ENCODE assay signal across 15 cellular contexts in genomic region chr2:229875549-229875948, GRCh38. TPM values are rescaled to one million over a fixed set of nuclear protein-coding genes. Genes with fewer than 3 reads are reported as not detected.
A peak's percentile ranks its signal among the peaks of the same experiment; 100 is the strongest.
DNase-seq lines count a peak whose midpoint lies in the region; ATAC-seq and TF ChIP-seq lines count a peak whose summit lies in the region.
"Had no signal": no experiment of that assay in that cellular context is flagged by ENCODE, and none has a peak within 500 bp of the region (broad histone marks: within the 10 kb centered on the region; RNA-seq: fewer than 3 reads in every experiment).

No MANE protein-coding gene starts in this region.

- H3K36me3 Mint-ChIP-seq in MCF 10A (ENCODE audit: insufficient read depth, unreplicated experiment): peaks cover 60% of the 10 kb centered on the region
- peaks cover 39% of the 10 kb centered on the region for H3K36me3 Mint-ChIP-seq in endodermal cell (ENCODE audit: low read depth)
- peaks cover 17% of the 10 kb centered on the region for H3K36me3 Mint-ChIP-seq in memory B cell

- WGBS in mammary epithelial cell (ENCODE audit: low coverage, missing lambda C conversion rate): 89% methylated on average over 2 of the region's 2 CpGs
- WGBS in endodermal cell (ENCODE audit: insufficient coverage in 1 of 2, insufficient read length in 1 of 2), 2 experiments: 84 to 100% methylated on average over 1 to 2 of the region's 2 CpGs
- 91 to 95% methylated on average over 2 of the region's 2 CpGs for WGBS in thyroid gland, 2 donors
- WGBS in neuronal stem cell (ENCODE audit: extremely low coverage in 2 of 2, insufficient read length in 2 of 2, insufficient replicate concordance in 1 of 2), 2 donors: no CpG with 5 or more reads among the region's 2 CpGs

- H3K27me3 ChIP-seq in mammary epithelial cell (ENCODE audit: insufficient read depth, low read length) (no peaks in the 10 kb centered on the region), endodermal cell (ENCODE audit: control insufficient read depth, insufficient read depth, low read length, poor library complexity, severe bottlenecking) (no peaks in the 10 kb centered on the region), thyroid gland (no peaks in the 10 kb centered on the region), neuronal stem cell (ENCODE audit: control insufficient read depth in 3 of 3, insufficient read depth in 3 of 3, low read depth in 1 of 3, low read length in 3 of 3) (no peaks in the 10 kb centered on the region)

- H4K20me1 ChIP-seq in mammary epithelial cell (ENCODE audit: insufficient read depth, low read length): no peaks in the 10 kb centered on the region

- H3K9me3 ChIP-seq in mammary epithelial cell (replicated peaks; ENCODE audit: insufficient read depth, low read length) (no peaks in the 10 kb centered on the region), endodermal cell (ENCODE audit: control insufficient read depth, low read length) (peaks cover 6% of the 10 kb centered on the region), thyroid gland (no peaks in the 10 kb centered on the region), neuronal stem cell (replicated peaks in 1 of 2; ENCODE audit: control insufficient read depth in 2 of 2, insufficient read depth in 1 of 2, low read depth in 1 of 2, low read length in 2 of 2) (peaks cover 0 to 5% of the 10 kb centered on the region in 2 donors)

- H3K4ac ChIP-seq in neuronal stem cell (ENCODE audit: low read length): no peak overlapping the region

- no peak overlapping the region for H3K14ac ChIP-seq in neuronal stem cell (ENCODE audit: low read length)

- H2BK120ac ChIP-seq in neuronal stem cell (ENCODE audit: low read depth, low read length): no peak overlapping the region

- H3K4me3 Mint-ChIP-seq in MCF 10A (ENCODE audit: unreplicated experiment) (no peak overlapping the region), endodermal cell (no peak overlapping the region), memory B cell (no peak overlapping the region)
- H3K4me3 Mint-ChIP-seq: CD14-positive monocyte had no signal

- H3K79me1 ChIP-seq in neuronal stem cell (ENCODE audit: low read depth, low read length): peaks cover 4% of the 10 kb centered on the region

- H3K4me1 Mint-ChIP-seq in MCF 10A (ENCODE audit: insufficient read depth, unreplicated experiment): no peaks in the 10 kb centered on the region
- no peaks in the 10 kb centered on the region for H3K4me1 Mint-ChIP-seq in endodermal cell
- peaks cover 15% of the 10 kb centered on the region for H3K4me1 Mint-ChIP-seq in memory B cell

- no peak for TF ChIP-seq POLR2A in thyroid gland (IDR thresholded peaks at IDR 0.05)

- H3K27ac ChIP-seq in mammary epithelial cell (ENCODE audit: insufficient read depth, low read depth, low read length) (no peak overlapping the region), endodermal cell (ENCODE audit: low read depth, low read length) (no peak overlapping the region), thyroid gland (no peak overlapping the region), neuronal stem cell (replicated peaks; ENCODE audit: low read length) (no peak overlapping the region)
- H3K27ac ChIP-seq: 22Rv1, GM23248 had no signal

- H3K4me3 ChIP-seq in mammary epithelial cell (replicated peaks in 1 of 3; ENCODE audit: insufficient read depth in 1 of 3, low read depth in 2 of 3, low read length in 3 of 3) (no peak overlapping the region), endodermal cell (ENCODE audit: low read length) (no peak overlapping the region), thyroid gland (replicated peaks in 1 of 3) (no peak overlapping the region), neuronal stem cell (ENCODE audit: low read length in 2 of 2) (no peak overlapping the region)
- H3K4me3 ChIP-seq: GM23248 had no signal

- H2AFZ ChIP-seq in mammary epithelial cell (ENCODE audit: low read depth, low read length) (no peak overlapping the region), neuronal stem cell (ENCODE audit: low read length) (no peak overlapping the region)
- H2AFZ ChIP-seq: GM23248 had no signal

- H3K18ac ChIP-seq in neuronal stem cell (ENCODE audit: low read length): no peak overlapping the region

- POLR2A ChIA-PET in MCF 10A (lab: Yijun Ruan, JAX): interaction anchor here (0.8 to 2.1 kb wide), 4 partner anchors 12 to 39 kb away, joined by 3 to 5 read pairs (median 4); no protein-coding TSS in a partner anchor

- no TSS peak for BruUV-seq in mammary epithelial cell (replicated peaks; lab: Mats Ljungman, UMichigan)
- BruUV-seq in MCF 10A (replicated peaks; lab: Mats Ljungman, UMichigan): no TSS peak

- dilution Hi-C loops in mammary epithelial cell (cut with HindIII; ENCODE audit: low sequenced_read_pairs): no loop called here

- no peak overlapping the region for H3K4me2 ChIP-seq in mammary epithelial cell (ENCODE audit: insufficient read depth, low read depth, low read length)
- no peak overlapping the region for H3K4me2 ChIP-seq in neuronal stem cell (ENCODE audit: insufficient read depth, low read length, poor library complexity, severe bottlenecking)

- H4K8ac ChIP-seq in neuronal stem cell (ENCODE audit: low read depth, low read length): no peak overlapping the region

- H3K4me1 ChIP-seq in mammary epithelial cell (ENCODE audit: insufficient read depth, low read length): peaks cover 4% of the 10 kb centered on the region
- no peaks in the 10 kb centered on the region for H3K4me1 ChIP-seq in endodermal cell (ENCODE audit: control insufficient read depth, insufficient read depth, low read length)
- H3K4me1 ChIP-seq in thyroid gland: peaks cover 10 to 22% of the 10 kb centered on the region in 2 donors
- no peaks in the 10 kb centered on the region for H3K4me1 ChIP-seq in neuronal stem cell (ENCODE audit: control insufficient read depth in 2 of 2, insufficient read depth in 1 of 2, low read depth in 1 of 2, low read length in 2 of 2)

- H3K9me3 Mint-ChIP-seq in MCF 10A (ENCODE audit: unreplicated experiment) (no peaks in the 10 kb centered on the region), endodermal cell (peaks cover 2% of the 10 kb centered on the region), memory B cell (no peaks in the 10 kb centered on the region)
- H3K9me3 Mint-ChIP-seq: CD14-positive monocyte had no signal

- H3K9ac ChIP-seq in mammary epithelial cell (ENCODE audit: insufficient read depth, low read length) (no peak overlapping the region), endodermal cell (ENCODE audit: extremely low read depth, low read length, poor library complexity, severe bottlenecking) (no peak overlapping the region), neuronal stem cell (ENCODE audit: low read depth, low read length, poor library complexity) (no peak overlapping the region)
- H3K9ac ChIP-seq: GM23248 had no signal

- CTCF ChIA-PET in mammary epithelial cell (lab: Charles Lee; ENCODE audit: low non-redundant PET) (no interaction called here), MCF 10A (lab: Yijun Ruan, JAX) (interaction anchor here (0.5 to 1.5 kb wide), 4 partner anchors 9 to 94 kb away, joined by 3 to 5 read pairs (median 4); no protein-coding TSS in a partner anchor)

- no peak overlapping the region for H2BK5ac ChIP-seq in neuronal stem cell (ENCODE audit: low read length)

- H2BK15ac ChIP-seq in neuronal stem cell (ENCODE audit: low read length): no peak overlapping the region

- in situ Hi-C loops in mammary epithelial cell (cut with MboI; ENCODE audit: low sequenced_read_pairs in 2 of 2): no loop called here
- in situ Hi-C loops in SK-MEL-5 (cut with HindIII; ENCODE audit: low pct_unique_long_range_greater_than_20kb, low sequenced_read_pairs): no loop called here

- H3K36me3 ChIP-seq in mammary epithelial cell (ENCODE audit: insufficient read depth, low read length): peaks cover 15% of the 10 kb centered on the region
- peaks cover 68% of the 10 kb centered on the region for H3K36me3 ChIP-seq in endodermal cell (ENCODE audit: control insufficient read depth, insufficient read depth, low read length)
- H3K36me3 ChIP-seq in thyroid gland: peaks cover 12 to 17% of the 10 kb centered on the region in 2 donors
- H3K36me3 ChIP-seq in neuronal stem cell (replicated peaks in 1 of 2; ENCODE audit: control insufficient read depth in 2 of 2, insufficient read depth in 2 of 2, low read length in 2 of 2): peaks cover 5 to 77% of the 10 kb centered on the region in 2 donors

- no peak overlapping the region for H2BK12ac ChIP-seq in neuronal stem cell (ENCODE audit: low read length)

- ATAC-seq in memory B cell (ENCODE audit: low read depth) (no peak), GM18520 (IDR thresholded peaks at IDR 0.05; ENCODE audit: unreplicated experiment) (no peak)
- ATAC-seq: HCT116, HepG2 had no signal

- no peak for TF ChIP-seq CTCF in mammary epithelial cell (conservative IDR thresholded peaks at IDR 0.05 in 1 of 2, IDR thresholded peaks at IDR 0.05 in 1 of 2; ENCODE audit: extremely low read depth in 1 of 2, insufficient read depth in 1 of 2, low read depth in 1 of 2, low read length in 2 of 2)
- TF ChIP-seq CTCF in MCF 10A (IDR thresholded peaks at IDR 0.05; ENCODE audit: unreplicated experiment): no peak
- no peak for TF ChIP-seq CTCF in endodermal cell (conservative IDR thresholded peaks at IDR 0.05)
- TF ChIP-seq CTCF in thyroid gland (IDR thresholded peaks at IDR 0.05): no peak

- no peaks in the 10 kb centered on the region for H3K27me3 Mint-ChIP-seq in MCF 10A (ENCODE audit: insufficient read depth, unreplicated experiment)
- no peaks in the 10 kb centered on the region for H3K27me3 Mint-ChIP-seq in endodermal cell (ENCODE audit: insufficient read depth)
- no peaks in the 10 kb centered on the region for H3K27me3 Mint-ChIP-seq in memory B cell

- H4K91ac ChIP-seq in neuronal stem cell (ENCODE audit: low read depth, low read length, poor library complexity): no peak overlapping the region

- intact Hi-C loops in mammary epithelial cell (cut with micrococcal nuclease): no loop called here
- intact Hi-C loops in MCF 10A (cut with micrococcal nuclease): no loop called here
- intact Hi-C loops in thyroid gland (cut with DNase I): no loop called here

- peak; percentile 53 for DNase-seq in mammary epithelial cell
- DNase-seq in MCF 10A (ENCODE audit: unreplicated experiment): no peak
- DNase-seq in SK-MEL-5 (ENCODE audit: low read depth, low spot score): peak; percentile 21
- no peak for DNase-seq in endodermal cell
- no peak for DNase-seq in memory B cell (ENCODE audit: low spot score in 2 of 2)
- no peak for DNase-seq in thyroid gland
- no peak for DNase-seq in neuronal stem cell (ENCODE audit: low spot score)
- DNase-seq: Calu3, DMS 273 treated with DMSO at 0.1 percent for 48 hours, GM23248 had no signal

- H3K27ac Mint-ChIP-seq in MCF 10A (ENCODE audit: low read depth, unreplicated experiment) (no peak overlapping the region), endodermal cell (peak overlapping the region; percentile 26), memory B cell (peak overlapping the region; percentile 10)

- H3K23ac ChIP-seq in neuronal stem cell (ENCODE audit: low read depth, low read length, poor library complexity): no peak overlapping the region

- no peak overlapping the region for H2AK5ac ChIP-seq in neuronal stem cell (ENCODE audit: low read depth, low read length)

- H3K79me2 ChIP-seq in mammary epithelial cell (ENCODE audit: insufficient read depth, low read length): peaks cover 91% of the 10 kb centered on the region

RNA-seq across cellular contexts. Expression of gene TRIP12, which starts 46.3 kb away (rescaled TPM):
- total RNA-seq in mammary epithelial cell (100 to 1,000 TPM; 235 to 245 TPM), MCF 10A (2022) (221 and 265 TPM in 2 replicates), endodermal cell (100 to 1,000 TPM; 177 to 229 TPM), thyroid gland (100 to 1,000 TPM; 155 to 273 (median 184) TPM)
- 66.0 TPM for polyA plus RNA-seq in mammary epithelial cell
- polyA minus RNA-seq in mammary epithelial cell: 390 TPM
- 115 and 125 TPM in 2 replicates for total RNA-seq in SK-MEL-5 (2014; rRNA removed; shearing (Covaris generic))
- 55.2 and 68.2 TPM in 2 replicates for polyA plus RNA-seq in SK-MEL-5 (2015; cell fraction: cytosol; rRNA removed)
- 110 and 116 TPM in 2 replicates for polyA plus RNA-seq in SK-MEL-5 (2015; cell fraction: nucleus; rRNA removed)
- polyA plus RNA-seq in endodermal cell (2013, experiment 1 of 2): 98.1 TPM
- polyA plus RNA-seq in endodermal cell (2013, experiment 2 of 2): 101 TPM
- polyA plus RNA-seq in neuronal stem cell (2013, experiment 1 of 2): 62.4 TPM
- polyA plus RNA-seq in neuronal stem cell (2013, experiment 2 of 2): 64.9 TPM

RNA-seq across cellular contexts. Expression of gene FBXO36, which starts 46.8 kb away (rescaled TPM):
- total RNA-seq in mammary epithelial cell (1 to 10 TPM in 1 of 2 donors, under 1 TPM in 1; 0.75 to 5.2 TPM), MCF 10A (2022) (2.2 and 3.6 TPM in 2 replicates), endodermal cell (10 to 100 TPM in 1 of 2 donors, 1 to 10 TPM in 1; 6.7 to 13.3 TPM), thyroid gland (10 to 100 TPM in 2 of 4 donors, 1 to 10 TPM in 2; 4.7 to 17.9 (median 11.3) TPM)
- 0.86 TPM for polyA plus RNA-seq in mammary epithelial cell
- polyA minus RNA-seq in mammary epithelial cell: not detected
- 0.45 and 0.67 TPM in 2 replicates for total RNA-seq in SK-MEL-5 (2014; rRNA removed; shearing (Covaris generic))
- 0.41 and 0.60 TPM in 2 replicates for polyA plus RNA-seq in SK-MEL-5 (2015; cell fraction: cytosol; rRNA removed)
- polyA plus RNA-seq in SK-MEL-5 (2015; cell fraction: nucleus; rRNA removed): 0.19 and 0.65 TPM in 2 replicates
- 7.5 TPM for polyA plus RNA-seq in endodermal cell (2013, experiment 1 of 2)
- polyA plus RNA-seq in endodermal cell (2013, experiment 2 of 2): 7.9 TPM
- polyA plus RNA-seq in neuronal stem cell (2013, experiment 1 of 2): 5.0 TPM
- 4.7 TPM for polyA plus RNA-seq in neuronal stem cell (2013, experiment 2 of 2)

Comparison
In these comparisons a context has a peak if more than half of its experiments do, and no peak if none do; other contexts are left out.
1. DNase-seq: peak in mammary epithelial cell (single experiment) and SK-MEL-5 (single experiment); none in MCF 10A (single experiment), endodermal cell (single experiment), memory B cell (0 of 2), thyroid gland (0 of 2) and neuronal stem cell (single experiment).